3 cellular contexts compared by ENCODE assay signal in the genomic region with DNA sequence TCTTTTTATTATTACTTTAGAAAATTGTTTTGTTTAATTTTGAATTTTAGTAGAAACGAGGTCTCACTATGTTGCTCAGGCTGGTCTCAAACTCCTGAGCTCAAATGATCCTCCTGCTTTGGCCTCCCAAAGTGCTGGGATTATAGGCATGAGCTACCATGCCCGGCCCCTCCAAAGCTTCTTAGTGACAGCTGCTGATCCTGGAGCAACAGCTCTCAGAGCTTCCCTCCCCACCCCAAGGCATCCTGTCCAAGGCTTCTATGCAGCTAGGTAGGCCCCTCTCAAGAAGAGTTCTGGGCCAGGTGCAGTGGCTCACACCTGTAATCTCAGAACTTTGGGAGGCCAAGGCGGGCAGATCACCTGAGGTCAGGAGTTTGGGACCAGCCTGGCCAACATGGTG. TPM values are rescaled to one million over a fixed set of nuclear protein-coding genes. Genes with fewer than 3 reads are reported as not detected.
"Had no signal": no experiment of that assay in that cellular context is flagged by ENCODE, and none has a peak within 500 bp of the region (broad histone marks: within the 10 kb centered on the region; RNA-seq: fewer than 3 reads in every experiment).

No MANE protein-coding gene starts in this region.

RNA-seq across cellular contexts. Expression of a gene that starts 32.3 kb away (rescaled TPM):
- total RNA-seq: GM23248, H4, H9 had no signal
- polyA plus RNA-seq: GM23248 had no signal
